8 cellular contexts compared by ENCODE assay signal in the genomic region with DNA sequence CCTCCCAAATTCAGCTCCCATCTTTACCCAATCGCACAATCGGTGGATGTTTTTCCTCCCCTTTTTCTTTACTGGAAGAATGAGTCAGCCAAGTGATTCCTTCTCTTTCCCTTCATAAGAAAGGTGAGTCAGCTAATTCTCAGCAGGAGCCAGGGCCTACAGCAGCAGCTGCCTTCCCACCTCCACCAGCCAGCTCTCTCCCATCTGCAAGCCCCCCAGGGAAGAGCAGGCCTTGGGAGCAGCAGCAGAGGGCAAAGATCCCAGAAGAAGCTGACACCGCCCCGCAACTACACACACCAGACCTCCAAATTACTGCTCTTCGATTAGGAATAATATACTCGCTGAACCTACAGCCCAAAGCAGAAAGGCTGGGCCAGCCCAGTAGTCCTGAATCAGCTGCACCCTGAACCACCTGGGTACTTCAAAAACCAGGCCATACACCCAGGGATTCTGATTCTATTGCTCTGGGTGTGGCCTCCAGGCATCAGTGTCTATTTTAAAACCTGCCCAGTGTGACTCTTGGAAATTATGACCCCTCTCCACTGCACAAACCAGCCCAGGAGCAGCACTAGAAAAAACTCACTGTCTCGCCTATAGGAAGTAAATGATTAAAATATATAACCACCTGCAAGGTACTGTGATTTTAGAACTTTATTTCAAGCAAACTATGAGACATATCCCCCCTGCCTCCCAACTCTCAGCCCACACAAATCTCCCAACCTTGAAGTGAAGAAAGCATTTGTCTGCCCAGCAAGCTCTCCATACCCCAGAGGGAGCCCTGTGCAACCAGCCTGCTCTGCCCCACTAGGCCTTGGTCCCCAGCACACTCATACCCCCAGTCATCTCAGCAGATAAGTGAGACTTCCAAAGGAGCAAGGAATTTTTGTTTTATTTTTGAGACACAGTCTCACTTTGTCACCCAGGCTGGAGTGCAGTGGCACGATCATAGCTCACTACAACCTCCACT. TPM values are rescaled to one million over a fixed set of nuclear protein-coding genes. Genes with fewer than 3 reads are reported as not detected.
A peak's percentile ranks its signal among the peaks of the same experiment; 100 is the strongest.
DNase-seq lines count a peak whose midpoint lies in the region; ATAC-seq and TF ChIP-seq lines count a peak whose summit lies in the region.

No MANE protein-coding gene starts in this region.

- H3K4me1 ChIP-seq in adrenal gland (replicated peaks in 1 of 2) (peaks cover 13 to 52% of the 10 kb centered on the region in 2 donors), iPS-20b (ENCODE audit: insufficient read depth, low read length) (peaks cover 19% of the 10 kb centered on the region)

- H3K4me3 ChIP-seq in adrenal gland, result no peak overlapping the region
- no peak overlapping the region for H3K4me3 ChIP-seq in iPS-20b (ENCODE audit: low read length)

- H3K36me3 ChIP-seq in adrenal gland (replicated peaks in 1 of 2) (no peaks in the 10 kb centered on the region), iPS-20b (ENCODE audit: insufficient read depth, low read depth, low read length) (no peaks in the 10 kb centered on the region)

- ATAC-seq in Right ventricle myocardium superior (ENCODE audit: poor library complexity) (peak; percentile 70), HG02938 (IDR thresholded peaks at IDR 0.05; ENCODE audit: unreplicated experiment) (no peak)

- TF ChIP-seq CTCF in adrenal gland (IDR thresholded peaks at IDR 0.05), result no peak
- no peak for TF ChIP-seq CTCF in GM10266 (IDR thresholded peaks at IDR 0.05; ENCODE audit: control insufficient read depth, insufficient read depth, low read depth, missing control alignments)

- H3K27me3 ChIP-seq in adrenal gland, result no peaks in the 10 kb centered on the region
- no peaks in the 10 kb centered on the region for H3K27me3 ChIP-seq in iPS-20b (ENCODE audit: insufficient read depth, low read length)

- no peaks in the 10 kb centered on the region for H3K9me3 ChIP-seq in adrenal gland (replicated peaks in 1 of 3)
- H3K9me3 ChIP-seq in iPS-20b (ENCODE audit: insufficient read depth, low read depth, low read length), result no peaks in the 10 kb centered on the region

- WGBS in adrenal gland, 4 donors, result 69 to 77% (median 74%) methylated on average over 8 of the region's 8 CpGs

- DNase-seq in Right ventricle myocardium superior (no peak), cardiac septum (ENCODE audit: low spot score) (no peak), adrenal gland (peak in 5 of 7 donors; percentile 45 to 73 (median 62)), NCI-H1694 (lab: John Stamatoyannopoulos, UW) (no peak), cerebellar cortex (ENCODE audit: low spot score) (no peak), GM10266 (ENCODE audit: extremely low spot score) (no peak)

- peak in 1 of 2 donors; percentile 15 for TF ChIP-seq POLR2A in adrenal gland (IDR thresholded peaks at IDR 0.05)

- H3K27ac ChIP-seq in adrenal gland (peak overlapping the region; percentile 19 to 88 (median 60)), iPS-20b (ENCODE audit: low read length) (peak overlapping the region; percentile 10)

- peak overlapping the region; percentile 60; the same call in 1 of the 2 replicates for H3K9ac ChIP-seq in iPS-20b (ENCODE audit: low read depth, low read length)

- intact Hi-C loops in Right ventricle myocardium superior (cut with DNase I), result no loop called here
- intact Hi-C loops in cardiac septum (cut with DNase I), result no loop called here
- intact Hi-C loops in adrenal gland (cut with DNase I), result no loop called here

RNA-seq across cellular contexts. Expression of a gene that starts 7.3 kb away (rescaled TPM):
- total RNA-seq in Right ventricle myocardium superior (9.7 TPM), cardiac septum (13.3 TPM), adrenal gland (10 to 100 TPM; 17.6 to 56.5 (median 36.5) TPM)
- polyA plus RNA-seq in adrenal gland, result 10 to 100 TPM; 12.2 to 34.2 (median 22.6) TPM

RNA-seq across cellular contexts. Expression of a gene that starts 48.6 kb away (rescaled TPM):
- total RNA-seq in Right ventricle myocardium superior, result 17.9 TPM
- 38.1 TPM for total RNA-seq in cardiac septum
- total RNA-seq in adrenal gland, result 10 to 100 TPM; 21.1 to 38.0 (median 24.3) TPM
- 10 to 100 TPM in 1 of 3 donors, 1 to 10 TPM in 2; 8.9 to 46.7 (median 9.6) TPM for polyA plus RNA-seq in adrenal gland

Comparison
In these comparisons a context has a peak if more than half of its experiments do, and no peak if none do; other contexts are left out.
1. DNase-seq: peak in adrenal gland (5 of 7); none in Right ventricle myocardium superior (single experiment), cardiac septum (single experiment), NCI-H1694 (single experiment), cerebellar cortex (single experiment) and GM10266 (single experiment).